In genomic region chr19:5632657-5633056, GRCh38 we compare ENCODE assay signal across 15 cellular contexts. TPM values are rescaled to one million over a fixed set of nuclear protein-coding genes. Genes with fewer than 3 reads are reported as not detected.
A peak's percentile ranks its signal among the peaks of the same experiment; 100 is the strongest.
DNase-seq lines count a peak whose midpoint lies in the region; ATAC-seq, FAIRE-seq and TF ChIP-seq lines count a peak whose summit lies in the region.
"Had no signal": no experiment of that assay in that cellular context is flagged by ENCODE, and none has a peak within 500 bp of the region (broad histone marks: within the 10 kb centered on the region; RNA-seq: fewer than 3 reads in every experiment).

No MANE protein-coding gene starts in this region.

- H3K4me3 Mint-ChIP-seq in HFFc6: no peak overlapping the region
- H3K4me3 Mint-ChIP-seq: B cell had no signal

- in situ Hi-C loops in gastrocnemius medialis (cut with MboI; ENCODE audit: low sequenced_read_pairs in 4 of 4): no loop called here

- no peaks in the 10 kb centered on the region for H3K9me3 ChIP-seq in gastrocnemius medialis
- H3K9me3 ChIP-seq: testis had no signal

- intact Hi-C loops in gastrocnemius medialis (cut with DNase I; ENCODE audit: low total_unique reads): no loop called here

- TF ChIP-seq CTCF in HFFc6 (IDR thresholded peaks at IDR 0.05) (no peak), gastrocnemius medialis (IDR thresholded peaks at IDR 0.05 in 4 of 5, conservative IDR thresholded peaks at IDR 0.05 in 1 of 5) (no peak)

- H3K27me3 Mint-ChIP-seq in HFFc6 (ENCODE audit: insufficient read depth): no peaks in the 10 kb centered on the region
- H3K27me3 Mint-ChIP-seq: B cell had no signal

- H3K27ac Mint-ChIP-seq in HFFc6: 0 out of 2 replicates have a peak overlapping the region, but pooled peaks have one; percentile 62
- H3K27ac Mint-ChIP-seq: B cell had no signal

- H3K4me3 ChIP-seq in gastrocnemius medialis: no peak overlapping the region
- H3K4me3 ChIP-seq: testis had no signal

- H3K9me3 Mint-ChIP-seq in HFFc6: no peaks in the 10 kb centered on the region

- peaks cover 0 to 7% of the 10 kb centered on the region in 2 donors for H3K36me3 ChIP-seq in gastrocnemius medialis

- H3K27me3 ChIP-seq in gastrocnemius medialis: no peaks in the 10 kb centered on the region
- H3K27me3 ChIP-seq: foreskin keratinocyte, testis had no signal

- ATAC-seq in gastrocnemius medialis: no peak
- ATAC-seq in GM19328 (IDR thresholded peaks at IDR 0.05; ENCODE audit: unreplicated experiment): no peak
- no peak for ATAC-seq in HG02588 (IDR thresholded peaks at IDR 0.05; ENCODE audit: unreplicated experiment)
- ATAC-seq: foreskin keratinocyte had no signal

- DNase-seq in HFFc6: no peak
- DNase-seq in gastrocnemius medialis: no peak
- DNase-seq: anterior cingulate cortex; foreskin keratinocyte; KG1; left ventricle myocardium superior; NCI-H2171 treated with DMSO at 0.1 percent for 48 hours; retina; stimulated activated CD4-positive, alpha-beta T cell treated with anti-CD3 and anti-CD28 coated beads, Interleukin-1b, Interleukin-23, amount 100 ng/mL, for 48 hours; testis had no signal

- peak overlapping the region in 3 of 4 donors; percentile 7 to 38 (median 17) for H3K27ac ChIP-seq in gastrocnemius medialis
- H3K27ac ChIP-seq: foreskin keratinocyte, testis had no signal

- TF ChIP-seq POLR2A in gastrocnemius medialis (IDR thresholded peaks at IDR 0.05): no peak

- peaks cover 59 to 67% of the 10 kb centered on the region in 2 donors for H3K4me1 ChIP-seq in gastrocnemius medialis
- H3K4me1 ChIP-seq: foreskin keratinocyte had no signal

- peaks cover 40% of the 10 kb centered on the region for H3K4me1 Mint-ChIP-seq in HFFc6 (ENCODE audit: low read depth)

- peak; percentile 91 for FAIRE-seq in endometrium (lab: Jason Lieb, UNC)
- FAIRE-seq: GM19239 had no signal

- peaks cover 12% of the 10 kb centered on the region for H3K36me3 Mint-ChIP-seq in HFFc6 (ENCODE audit: low read depth)

RNA-seq across cellular contexts. Expression of gene SAFB, which starts 9.8 kb away (rescaled TPM):
- 10 to 100 TPM; 41.7 to 53.6 (median 49.3) TPM for total RNA-seq in HFFc6 (2021; fragmentation: NEBNext Ultra II Directional; extraction: Animal tissue kit (Norgen Biotek cat#: 25700))
- total RNA-seq in gastrocnemius medialis: 10 to 100 TPM; 29.8 to 60.0 (median 56.1) TPM

RNA-seq across cellular contexts. Expression of gene SAFB2, which starts 10.1 kb away (rescaled TPM):
- total RNA-seq in HFFc6 (2021; fragmentation: NEBNext Ultra II Directional; extraction: Animal tissue kit (Norgen Biotek cat#: 25700)): 10 to 100 TPM; 30.4 to 41.8 (median 37.3) TPM
- total RNA-seq in gastrocnemius medialis: 10 to 100 TPM; 13.7 to 19.8 (median 18.4) TPM

RNA-seq across cellular contexts. Expression of gene MICOS13, which starts 47.7 kb away (rescaled TPM):
- total RNA-seq in HFFc6 (2021; fragmentation: NEBNext Ultra II Directional; extraction: Animal tissue kit (Norgen Biotek cat#: 25700)): 10 to 100 TPM; 77.9 to 91.6 (median 80.1) TPM
- total RNA-seq in gastrocnemius medialis: 100 to 1,000 TPM in 1 of 4 donors, 10 to 100 TPM in 3; 45.7 to 122 (median 74.8) TPM

RNA-seq across cellular contexts. Expression of gene HSD11B1L, which starts 48.2 kb away (rescaled TPM):
- total RNA-seq in HFFc6 (2021; fragmentation: NEBNext Ultra II Directional; extraction: Animal tissue kit (Norgen Biotek cat#: 25700)): 1 to 10 TPM; 3.5 to 9.1 (median 4.5) TPM
- 10 to 100 TPM in 3 of 4 donors, 1 to 10 TPM in 1; 5.8 to 33.2 (median 21.5) TPM for total RNA-seq in gastrocnemius medialis

RNA-seq across cellular contexts. Expression of gene RPL36, which starts 57.4 kb away (rescaled TPM):
- total RNA-seq in HFFc6 (2021; fragmentation: NEBNext Ultra II Directional; extraction: Animal tissue kit (Norgen Biotek cat#: 25700)): 100 to 1,000 TPM; 712 to 903 (median 850) TPM
- total RNA-seq in gastrocnemius medialis: 100 to 1,000 TPM; 329 to 784 (median 462) TPM
